In genomic region chr20:22582960-22583772, GRCh38 we compare ENCODE assay signal across 1 cellular context.
TF ChIP-seq lines count a peak whose summit lies in the region.

No MANE protein-coding gene starts in this region.

TF ChIP-seq in H1, 55 proteins besides CTCF, POLR2A, EP300 and RAD21 (continued from another document):
- no peak for TF ChIP-seq RFX5 (IDR thresholded peaks at IDR 0.05; ENCODE audit: borderline replicate concordance, low read depth, low read length)
- TF ChIP-seq HDAC2 (IDR thresholded peaks at IDR 0.05; ENCODE audit: borderline replicate concordance in 1 of 2, low read depth in 2 of 2, low read length in 2 of 2): no peak
- no peak for TF ChIP-seq ATF3 (IDR thresholded peaks at IDR 0.05; ENCODE audit: insufficient read depth, low read depth, low read length)
- no peak for TF ChIP-seq CHD1 (IDR thresholded peaks at IDR 0.05; ENCODE audit: low read depth, low read length)
- no peak for TF ChIP-seq RXRA (IDR thresholded peaks at IDR 0.05; ENCODE audit: insufficient read depth, low read depth, low read length)
- TF ChIP-seq POLR2AphosphoS5 (IDR thresholded peaks at IDR 0.05; ENCODE audit: low read depth, low read length): no peak
- TF ChIP-seq BACH1 (IDR thresholded peaks at IDR 0.05; ENCODE audit: low read length): no peak
- TF ChIP-seq SUZ12 (IDR thresholded peaks at IDR 0.05; ENCODE audit: low read length): peak; percentile 92
- no peak for TF ChIP-seq CHD7 (IDR thresholded peaks at IDR 0.05; ENCODE audit: insufficient replicate concordance, low read length)
- no peak for TF ChIP-seq NRF1 (IDR thresholded peaks at IDR 0.05; ENCODE audit: low read depth, low read length)
- no peak for TF ChIP-seq CHD2 (IDR thresholded peaks at IDR 0.05; ENCODE audit: low read length)
- no peak for TF ChIP-seq BRCA1 (IDR thresholded peaks at IDR 0.05; ENCODE audit: low read depth, low read length)
- TF ChIP-seq TEAD4 (IDR thresholded peaks at IDR 0.05; ENCODE audit: low read depth, low read length): no peak
- peak; percentile 42 for TF ChIP-seq KDM4A (IDR thresholded peaks at IDR 0.05; ENCODE audit: low read depth, low read length, severe bottlenecking)
- no peak for TF ChIP-seq MAFK (IDR thresholded peaks at IDR 0.05; ENCODE audit: low read depth, low read length)
- TF ChIP-seq EZH2 (IDR thresholded peaks at IDR 0.05; ENCODE audit: low read depth, low read length, severe bottlenecking): peak; percentile 93
- TF ChIP-seq, protein P1, sequence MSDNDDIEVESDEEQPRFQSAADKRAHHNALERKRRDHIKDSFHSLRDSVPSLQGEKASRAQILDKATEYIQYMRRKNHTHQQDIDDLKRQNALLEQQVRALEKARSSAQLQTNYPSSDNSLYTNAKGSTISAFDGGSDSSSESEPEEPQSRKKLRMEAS (IDR thresholded peaks at IDR 0.05): no peak
- TF ChIP-seq RNF2 (IDR thresholded peaks at IDR 0.05; ENCODE audit: borderline replicate concordance, low read depth, low read length, missing control alignments, poor library complexity, severe bottlenecking): peak; percentile 94
- no peak for TF ChIP-seq TAF1 (IDR thresholded peaks at IDR 0.05; ENCODE audit: low read depth, low read length)
- TF ChIP-seq SP1 (IDR thresholded peaks at IDR 0.05; ENCODE audit: low read depth, low read length): no peak
- TF ChIP-seq CBX5 (IDR thresholded peaks at IDR 0.05; ENCODE audit: low read depth, low read length): no peak
- TF ChIP-seq, protein P2, sequence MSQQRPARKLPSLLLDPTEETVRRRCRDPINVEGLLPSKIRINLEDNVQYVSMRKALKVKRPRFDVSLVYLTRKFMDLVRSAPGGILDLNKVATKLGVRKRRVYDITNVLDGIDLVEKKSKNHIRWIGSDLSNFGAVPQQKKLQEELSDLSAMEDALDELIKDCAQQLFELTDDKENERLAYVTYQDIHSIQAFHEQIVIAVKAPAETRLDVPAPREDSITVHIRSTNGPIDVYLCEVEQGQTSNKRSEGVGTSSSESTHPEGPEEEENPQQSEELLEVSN (IDR thresholded peaks at IDR 0.05): no peak
- no peak for TF ChIP-seq RBBP5 (IDR thresholded peaks at IDR 0.05; ENCODE audit: borderline replicate concordance, low read depth, low read length)
- no peak for TF ChIP-seq TBP (IDR thresholded peaks at IDR 0.05; ENCODE audit: low read depth, low read length)
- TF ChIP-seq BCL11A (IDR thresholded peaks at IDR 0.05; ENCODE audit: low read depth in 2 of 2, low read length in 2 of 2): no peak
- no peak for TF ChIP-seq YY1 (IDR thresholded peaks at IDR 0.05; ENCODE audit: low read depth, low read length)
- no peak for TF ChIP-seq KDM5A (IDR thresholded peaks at IDR 0.05; ENCODE audit: low read length)
- no peak for TF ChIP-seq ATF2 (IDR thresholded peaks at IDR 0.05; ENCODE audit: low read length)
- no peak for TF ChIP-seq CREB1 (IDR thresholded peaks at IDR 0.05)
- no peak for TF ChIP-seq JUN (IDR thresholded peaks at IDR 0.05; ENCODE audit: low read depth, low read length)
- no peak for TF ChIP-seq USF2 (IDR thresholded peaks at IDR 0.05; ENCODE audit: low read length)
- no peak for TF ChIP-seq KDM1A (IDR thresholded peaks at IDR 0.05; ENCODE audit: borderline replicate concordance, low read length)
- no peak for TF ChIP-seq ZNF274 (IDR thresholded peaks at IDR 0.05; ENCODE audit: borderline replicate concordance, extremely low read depth, low read length)
- TF ChIP-seq GTF2F1 (IDR thresholded peaks at IDR 0.05; ENCODE audit: borderline replicate concordance, low read depth, low read length): no peak
- TF ChIP-seq SIN3A (conservative IDR thresholded peaks at IDR 0.05 in 1 of 2, IDR thresholded peaks at IDR 0.05 in 1 of 2; ENCODE audit: low read depth in 1 of 2, low read length in 2 of 2): no peak
- TF ChIP-seq CTBP2 (IDR thresholded peaks at IDR 0.05; ENCODE audit: borderline replicate concordance, insufficient read depth, insufficient read length, low read length): no peak
- no peak for TF ChIP-seq SP2 (IDR thresholded peaks at IDR 0.05; ENCODE audit: low read length)
- peak; percentile 80; the same call in 1 of the 2 replicates for TF ChIP-seq EGR1 (IDR thresholded peaks at IDR 0.05; ENCODE audit: borderline replicate concordance, low read depth, low read length)
- TF ChIP-seq JUND (IDR thresholded peaks at IDR 0.05; ENCODE audit: low read length): no peak
- TF ChIP-seq CEBPB (IDR thresholded peaks at IDR 0.05; ENCODE audit: low read depth, low read length): no peak
- no peak for TF ChIP-seq FOSL1 (IDR thresholded peaks at IDR 0.05; ENCODE audit: insufficient read depth, low read depth, low read length)
- no peak for TF ChIP-seq SP4 (IDR thresholded peaks at IDR 0.05; ENCODE audit: low read length)
